ENCODE assay signal across 20 cellular contexts in the genomic region with DNA sequence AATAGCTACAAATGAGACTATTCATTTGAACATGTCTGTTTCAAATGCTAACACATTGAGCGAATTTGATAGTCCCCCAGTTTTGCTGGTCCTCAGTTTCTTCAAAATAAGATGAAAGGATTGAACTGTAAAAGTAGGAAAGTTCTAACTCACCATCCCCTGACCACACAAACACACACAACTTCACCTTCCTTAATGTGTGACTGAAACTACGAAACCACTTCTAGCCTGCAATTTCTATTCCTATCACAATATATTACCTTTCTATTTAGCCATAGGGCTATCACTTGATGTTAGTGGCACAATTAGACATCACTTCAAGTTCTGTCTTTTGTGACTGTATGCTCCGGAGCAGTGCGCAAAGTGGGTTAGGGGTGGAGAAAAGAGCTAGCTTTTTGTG. TPM values are rescaled to one million over a fixed set of nuclear protein-coding genes. Genes with fewer than 3 reads are reported as not detected.
DNase-seq lines count a peak whose midpoint lies in the region; ATAC-seq lines count a peak whose summit lies in the region.
"Had no signal": no experiment of that assay in that cellular context is flagged by ENCODE, and none has a peak within 500 bp of the region (broad histone marks: within the 10 kb centered on the region; RNA-seq: fewer than 3 reads in every experiment).

No MANE protein-coding gene starts in this region.

- ATAC-seq in activated T-cell treated with anti-CD3 and anti-CD28 coated beads, Interleukin-2, amount 50 U/mL, for 4 hours: no peak
- ATAC-seq in stimulated activated naive B cell treated with anti-CD40 and anti-IgM and Interleukin-4, amounts not matched to agents 10 μg/mL and 1 μg/mL and 100 μg/mL, for 72 hours (replicated peaks): peak in 1 of 2 donors; percentile 37
- no peak for ATAC-seq in GM21447 (IDR thresholded peaks at IDR 0.05; ENCODE audit: unreplicated experiment)
- ATAC-seq: Panc1 had no signal

- peaks cover 64% of the 10 kb centered on the region for H3K36me3 Mint-ChIP-seq in activated T-cell treated with anti-CD3 and anti-CD28 coated beads, Interleukin-2, amount 50 U/mL, for 24 hours (ENCODE audit: low read depth)
- peaks cover 15% of the 10 kb centered on the region for H3K36me3 Mint-ChIP-seq in activated T-cell treated with anti-CD3 and anti-CD28 coated beads, Interleukin-2, amount 50 U/mL, for 4 hours (ENCODE audit: insufficient read depth)
- peaks cover 9% of the 10 kb centered on the region for H3K36me3 Mint-ChIP-seq in IgD-negative memory B cell
- H3K36me3 Mint-ChIP-seq in activated naive CD8-positive, alpha-beta T cell: peaks cover 23% of the 10 kb centered on the region
- H3K36me3 Mint-ChIP-seq in stimulated activated naive B cell treated with anti-CD40 and anti-IgM and Interleukin-4, amounts not matched to agents 10 μg/mL and 1 μg/mL and 100 μg/mL, for 72 hours: peaks cover 44 to 64% of the 10 kb centered on the region in 2 donors

- H3K4me3 Mint-ChIP-seq in activated T-cell treated with anti-CD3 and anti-CD28 coated beads, Interleukin-2, amount 50 U/mL, for 24 hours: no peak overlapping the region
- no peak overlapping the region for H3K4me3 Mint-ChIP-seq in activated T-cell treated with anti-CD3 and anti-CD28 coated beads, Interleukin-2, amount 50 U/mL, for 4 hours
- no peak overlapping the region for H3K4me3 Mint-ChIP-seq in IgD-negative memory B cell
- H3K4me3 Mint-ChIP-seq in activated naive CD8-positive, alpha-beta T cell: no peak overlapping the region
- H3K4me3 Mint-ChIP-seq in stimulated activated naive B cell treated with anti-CD40 and anti-IgM and Interleukin-4, amounts not matched to agents 10 μg/mL and 1 μg/mL and 100 μg/mL, for 72 hours: peak overlapping the region; percentile 2 to 49
- H3K4me3 Mint-ChIP-seq: H9 had no signal

- H3K9me3 Mint-ChIP-seq in activated T-cell treated with anti-CD3 and anti-CD28 coated beads, Interleukin-2, amount 50 U/mL, for 24 hours: no peaks in the 10 kb centered on the region
- H3K9me3 Mint-ChIP-seq in activated T-cell treated with anti-CD3 and anti-CD28 coated beads, Interleukin-2, amount 50 U/mL, for 4 hours: no peaks in the 10 kb centered on the region
- H3K9me3 Mint-ChIP-seq in IgD-negative memory B cell: peaks cover 0 to 1% (median 0%) of the 10 kb centered on the region in 3 donors
- peaks cover 3% of the 10 kb centered on the region for H3K9me3 Mint-ChIP-seq in activated naive CD8-positive, alpha-beta T cell (ENCODE audit: low read depth)
- H3K9me3 Mint-ChIP-seq in stimulated activated naive B cell treated with anti-CD40 and anti-IgM and Interleukin-4, amounts not matched to agents 10 μg/mL and 1 μg/mL and 100 μg/mL, for 72 hours: peaks cover 2 to 4% of the 10 kb centered on the region in 2 donors
- H3K9me3 Mint-ChIP-seq: H9 had no signal

- H3K4me1 Mint-ChIP-seq in activated T-cell treated with anti-CD3 and anti-CD28 coated beads, Interleukin-2, amount 50 U/mL, for 24 hours (ENCODE audit: low read depth): peaks cover 69% of the 10 kb centered on the region
- peaks cover 56% of the 10 kb centered on the region for H3K4me1 Mint-ChIP-seq in activated T-cell treated with anti-CD3 and anti-CD28 coated beads, Interleukin-2, amount 50 U/mL, for 4 hours (ENCODE audit: low read depth)
- H3K4me1 Mint-ChIP-seq in IgD-negative memory B cell: peaks cover 41 to 56% (median 52%) of the 10 kb centered on the region in 3 donors
- H3K4me1 Mint-ChIP-seq in activated naive CD8-positive, alpha-beta T cell (ENCODE audit: low read depth): peaks cover 68% of the 10 kb centered on the region
- H3K4me1 Mint-ChIP-seq in stimulated activated naive B cell treated with anti-CD40 and anti-IgM and Interleukin-4, amounts not matched to agents 10 μg/mL and 1 μg/mL and 100 μg/mL, for 72 hours: peaks cover 44 to 71% of the 10 kb centered on the region in 2 donors

- no peaks in the 10 kb centered on the region for H3K27me3 Mint-ChIP-seq in activated T-cell treated with anti-CD3 and anti-CD28 coated beads, Interleukin-2, amount 50 U/mL, for 24 hours
- H3K27me3 Mint-ChIP-seq in activated T-cell treated with anti-CD3 and anti-CD28 coated beads, Interleukin-2, amount 50 U/mL, for 4 hours (ENCODE audit: low read depth): no peaks in the 10 kb centered on the region
- no peaks in the 10 kb centered on the region for H3K27me3 Mint-ChIP-seq in IgD-negative memory B cell
- H3K27me3 Mint-ChIP-seq in activated naive CD8-positive, alpha-beta T cell: no peaks in the 10 kb centered on the region
- H3K27me3 Mint-ChIP-seq in stimulated activated naive B cell treated with anti-CD40 and anti-IgM and Interleukin-4, amounts not matched to agents 10 μg/mL and 1 μg/mL and 100 μg/mL, for 72 hours: no peaks in the 10 kb centered on the region

- H3K27ac Mint-ChIP-seq in activated T-cell treated with anti-CD3 and anti-CD28 coated beads, Interleukin-2, amount 50 U/mL, for 24 hours: peak overlapping the region; percentile 4
- H3K27ac Mint-ChIP-seq in IgD-negative memory B cell: peak overlapping the region; percentile 11 to 65 (median 60)
- peak overlapping the region; percentile 4 for H3K27ac Mint-ChIP-seq in activated naive CD8-positive, alpha-beta T cell
- H3K27ac Mint-ChIP-seq in stimulated activated naive B cell treated with anti-CD40 and anti-IgM and Interleukin-4, amounts not matched to agents 10 μg/mL and 1 μg/mL and 100 μg/mL, for 72 hours: peak overlapping the region; percentile 91
- H3K27ac Mint-ChIP-seq: H9 had no signal

- DNase-seq in activated T-cell treated with anti-CD3 and anti-CD28 coated beads, Interleukin-2, amount 50 U/mL, for 24 hours: no peak
- no peak for DNase-seq in activated T-cell treated with anti-CD3 and anti-CD28 coated beads, Interleukin-2, amount 50 U/mL, for 4 hours
- no peak for DNase-seq in stimulated activated naive B cell treated with anti-CD40 and anti-IgM and Interleukin-4, amounts not matched to agents 10 μg/mL and 1 μg/mL and 100 μg/mL, for 72 hours
- no peak for DNase-seq in T-helper 2 cell
- DNase-seq in stimulated activated CD4-positive, alpha-beta T cell treated with anti-CD3 and anti-CD28 coated beads, Interleukin-15, amount 100 ng/mL, for 24 hours: no peak
- DNase-seq: DND-41, GDM1, H9, Karpas-422, MM.1S, NCI-H1105, NCI-H1694, NCI-H2227 treated with DMSO at 0.1 percent for 48 hours, NCI-H524 had no signal

RNA-seq across cellular contexts. Expression of gene BTLA, which starts 14.9 kb away (rescaled TPM):
- 10 to 100 TPM; 29.8 to 46.3 (median 33.2) TPM for total RNA-seq in activated T-cell treated with anti-CD3 and anti-CD28 coated beads, Interleukin-2, amount 50 U/mL, for 4 hours
- 85.4 TPM for polyA plus RNA-seq in IgD-negative memory B cell
- total RNA-seq: A172, H9, HT-29 had no signal

Comparison
In these comparisons a context has a peak if more than half of its experiments do, and no peak if none do; other contexts are left out.
1. H3K27ac Mint-ChIP-seq: peak in every context shown above with its lines; median percentile 91 in stimulated activated naive B cell treated with anti-CD40 and anti-IgM and Interleukin-4, amounts not matched to agents 10 μg/mL and 1 μg/mL and 100 μg/mL, for 72 hours; 60 in IgD-negative memory B cell; 4 in activated T-cell treated with anti-CD3 and anti-CD28 coated beads, Interleukin-2, amount 50 U/mL, for 24 hours; 4 in activated naive CD8-positive, alpha-beta T cell.
2. H3K4me3 Mint-ChIP-seq: peak in stimulated activated naive B cell treated with anti-CD40 and anti-IgM and Interleukin-4, amounts not matched to agents 10 μg/mL and 1 μg/mL and 100 μg/mL, for 72 hours (2 of 2); none in activated T-cell treated with anti-CD3 and anti-CD28 coated beads, Interleukin-2, amount 50 U/mL, for 24 hours (single experiment), activated T-cell treated with anti-CD3 and anti-CD28 coated beads, Interleukin-2, amount 50 U/mL, for 4 hours (single experiment), IgD-negative memory B cell (0 of 4) and activated naive CD8-positive, alpha-beta T cell (single experiment).